ENCODE assay signal across 9 cellular contexts in genomic region chr19:18090545-18091216, GRCh38. TPM values are rescaled to one million over a fixed set of nuclear protein-coding genes. Genes with fewer than 3 reads are reported as not detected.
DNase-seq lines count a peak whose midpoint lies in the region; ATAC-seq and TF ChIP-seq lines count a peak whose summit lies in the region.
"Had no signal": no experiment of that assay in that cellular context is flagged by ENCODE, and none has a peak within 500 bp of the region (broad histone marks: within the 10 kb centered on the region; RNA-seq: fewer than 3 reads in every experiment).

No MANE protein-coding gene starts in this region.

- ATAC-seq in CD8-positive, alpha-beta T cell = no peak
- ATAC-seq in natural killer cell (no peak), GM18907 (IDR thresholded peaks at IDR 0.05; ENCODE audit: unreplicated experiment) (no peak)

- H3K4me3 ChIP-seq in CD8-positive, alpha-beta T cell (ENCODE audit: low read depth, low read length) = peak overlapping the region; percentile 3
- no peak overlapping the region for H3K4me3 ChIP-seq in Peyer's patch
- H3K4me3 ChIP-seq in duodenal mucosa (ENCODE audit: low read depth in 1 of 2, low read length in 2 of 2) = no peak overlapping the region
- H3K4me3 ChIP-seq in thyroid gland (replicated peaks in 1 of 3) = no peak overlapping the region

- H3K27ac Mint-ChIP-seq in CD8-positive, alpha-beta T cell = peak overlapping the region; percentile 97
- peak overlapping the region; percentile 92 to 99 for H3K27ac Mint-ChIP-seq in natural killer cell

- peak overlapping the region; percentile 54 for H3K27ac ChIP-seq in CD8-positive, alpha-beta T cell (ENCODE audit: low read depth, low read length)
- peak overlapping the region; percentile 75 to 88 (median 86) for H3K27ac ChIP-seq in Peyer's patch
- peak overlapping the region; percentile 20 for H3K27ac ChIP-seq in duodenal mucosa (ENCODE audit: low read depth, low read length)
- no peak overlapping the region for H3K27ac ChIP-seq in thyroid gland

- WGBS in thyroid gland, 2 donors = 74% methylated on average over 12 of the region's 12 CpGs

- peak overlapping the region; percentile 15 to 48 for H3K9ac ChIP-seq in duodenal mucosa (ENCODE audit: low read depth in 1 of 2, low read length in 2 of 2)

- no peaks in the 10 kb centered on the region for H3K9me3 ChIP-seq in CD8-positive, alpha-beta T cell (ENCODE audit: low read length)
- H3K9me3 ChIP-seq in Peyer's patch (no peaks in the 10 kb centered on the region), duodenal mucosa (ENCODE audit: control insufficient read depth in 1 of 2, low read length in 2 of 2) (no peaks in the 10 kb centered on the region), thyroid gland (no peaks in the 10 kb centered on the region)

- intact Hi-C loops in CD8-positive, alpha-beta T cell (cut with DNase I, micrococcal nuclease) = loop anchor here in 1 of 2 experiments (1.0 to 2.0 kb wide), 2 partner anchors 20 to 90 kb away; no protein-coding TSS in a partner anchor
- intact Hi-C loops in natural killer cell (cut with micrococcal nuclease) = no loop called here
- intact Hi-C loops in thyroid gland (cut with DNase I) = no loop called here

- H3K9me3 Mint-ChIP-seq in CD8-positive, alpha-beta T cell = no peaks in the 10 kb centered on the region
- no peaks in the 10 kb centered on the region for H3K9me3 Mint-ChIP-seq in natural killer cell

- peaks cover 68% of the 10 kb centered on the region for H3K4me1 Mint-ChIP-seq in CD8-positive, alpha-beta T cell (ENCODE audit: low read depth)
- H3K4me1 Mint-ChIP-seq in natural killer cell = peaks cover 40 to 49% of the 10 kb centered on the region in 2 donors

- H3K36me3 ChIP-seq in CD8-positive, alpha-beta T cell (ENCODE audit: insufficient read depth, low read length) = no peaks in the 10 kb centered on the region
- H3K36me3 ChIP-seq in Peyer's patch (no peaks in the 10 kb centered on the region), duodenal mucosa (ENCODE audit: control insufficient read depth in 1 of 2, insufficient read depth in 2 of 2, low read length in 2 of 2) (no peaks in the 10 kb centered on the region), thyroid gland (no peaks in the 10 kb centered on the region)

- no peaks in the 10 kb centered on the region for H3K27me3 Mint-ChIP-seq in CD8-positive, alpha-beta T cell (ENCODE audit: low read depth)
- no peaks in the 10 kb centered on the region for H3K27me3 Mint-ChIP-seq in natural killer cell (ENCODE audit: low read depth in 2 of 2)

- TF ChIP-seq POLR2A in Peyer's patch (IDR thresholded peaks at IDR 0.05) (no peak), thyroid gland (IDR thresholded peaks at IDR 0.05) (no peak)

- DNase-seq in CD8-positive, alpha-beta T cell = no peak
- DNase-seq in Peyer's patch (no peak), natural killer cell (peak; percentile 22), thyroid gland (no peak), HT-29 (ENCODE audit: low spot score) (no peak), DMS 273 (lab: John Stamatoyannopoulos, UW; ENCODE audit: unreplicated experiment) (no peak)
- DNase-seq: DMS79 treated with DMSO at 0.1 percent for 48 hours had no signal

- peaks cover 4% of the 10 kb centered on the region for H3K36me3 Mint-ChIP-seq in CD8-positive, alpha-beta T cell
- no peaks in the 10 kb centered on the region for H3K36me3 Mint-ChIP-seq in natural killer cell

- no peak overlapping the region for H3K4me3 Mint-ChIP-seq in CD8-positive, alpha-beta T cell
- peak overlapping the region; percentile 87 for H3K4me3 Mint-ChIP-seq in natural killer cell

- H3K27me3 ChIP-seq in CD8-positive, alpha-beta T cell (ENCODE audit: insufficient read depth, low read length) = no peaks in the 10 kb centered on the region
- H3K27me3 ChIP-seq in Peyer's patch (no peaks in the 10 kb centered on the region), duodenal mucosa (ENCODE audit: control insufficient read depth in 1 of 2, insufficient read depth in 2 of 2, low read length in 2 of 2) (no peaks in the 10 kb centered on the region), thyroid gland (no peaks in the 10 kb centered on the region)

- CTCF ChIA-PET in CD8-positive, alpha-beta T cell (lab: Charles Lee) = interaction anchor here (0.7 to 1.6 kb wide), 6 partner anchors 12 to 152 kb away, joined by 3 to 5 read pairs (median 4); no protein-coding TSS in a partner anchor

- no peak for TF ChIP-seq CTCF in CD8-positive, alpha-beta T cell (IDR thresholded peaks at IDR 0.05)
- TF ChIP-seq CTCF in Peyer's patch (IDR thresholded peaks at IDR 0.05) = no peak
- TF ChIP-seq CTCF in natural killer cell (IDR thresholded peaks at IDR 0.05) = no peak
- TF ChIP-seq CTCF in thyroid gland (IDR thresholded peaks at IDR 0.05) = no peak

- peaks cover 73% of the 10 kb centered on the region for H3K4me1 ChIP-seq in CD8-positive, alpha-beta T cell (ENCODE audit: insufficient read depth, low read length)
- H3K4me1 ChIP-seq in Peyer's patch = peaks cover 0 to 26% (median 12%) of the 10 kb centered on the region in 4 donors
- peaks cover 4 to 10% of the 10 kb centered on the region in 2 donors for H3K4me1 ChIP-seq in duodenal mucosa (ENCODE audit: control insufficient read depth in 1 of 2, insufficient read depth in 2 of 2, low read length in 2 of 2)
- no peaks in the 10 kb centered on the region for H3K4me1 ChIP-seq in thyroid gland

- POLR2A ChIA-PET in CD8-positive, alpha-beta T cell (lab: Charles Lee) = interaction anchor here (1.0 to 3.1 kb wide), 12 partner anchors 14 to 212 kb away, joined by 3 to 19 read pairs (median 8); partner anchors contain the start of genes ARRDC2, JUND and PIK3R2

RNA-seq across cellular contexts. Expression of gene IL12RB1, which starts 3.9 kb away (rescaled TPM):
- 10 to 100 TPM; 22.7 to 25.6 TPM for total RNA-seq in CD8-positive, alpha-beta T cell
- 10 to 100 TPM in 1 of 4 donors, 1 to 10 TPM in 3; 1.2 to 19.0 (median 2.8) TPM for total RNA-seq in Peyer's patch
- total RNA-seq in natural killer cell = 100 to 1,000 TPM in 1 of 3 donors, 10 to 100 TPM in 2; 90.1 to 105 (median 95.7) TPM
- total RNA-seq in thyroid gland = 1 to 10 TPM in 1 of 4 donors, under 1 TPM in 1, not detected in 2; 0.93 to 1.1 TPM
- not detected in 2 replicates for total RNA-seq in HT-29 (2014; rRNA removed; shearing (Covaris generic))

RNA-seq across cellular contexts. Expression of gene MAST3, which starts 6.9 kb away (rescaled TPM):
- 10 to 100 TPM; 13.7 to 15.2 TPM for total RNA-seq in CD8-positive, alpha-beta T cell
- total RNA-seq in Peyer's patch = 10 to 100 TPM; 47.8 to 56.3 (median 52.0) TPM
- total RNA-seq in natural killer cell = 100 to 1,000 TPM in 2 of 3 donors, 10 to 100 TPM in 1; 84.5 to 101 (median 101) TPM
- total RNA-seq in thyroid gland = 1 to 10 TPM; 4.8 to 5.6 (median 5.0) TPM
- 8.6 and 13.8 TPM in 2 replicates for total RNA-seq in HT-29 (2014; rRNA removed; shearing (Covaris generic))

Comparison
In these comparisons a context has a peak if more than half of its experiments do, and no peak if none do; other contexts are left out.
1. H3K27ac ChIP-seq: peak in CD8-positive, alpha-beta T cell (single experiment), Peyer's patch (4 of 4) and duodenal mucosa (single experiment); none in thyroid gland (0 of 3).